8 cellular contexts compared by ENCODE assay signal in genomic region chr11:110069158-110069737, GRCh38. TPM values are rescaled to one million over a fixed set of nuclear protein-coding genes. Genes with fewer than 3 reads are reported as not detected.
DNase-seq lines count a peak whose midpoint lies in the region; ATAC-seq, FAIRE-seq and TF ChIP-seq lines count a peak whose summit lies in the region.

No MANE protein-coding gene starts in this region.

- FAIRE-seq in GM12891 (lab: Jason Lieb, UNC) = peak; percentile 82

- H3K36me3 Mint-ChIP-seq in activated T-cell treated with anti-CD3 and anti-CD28 coated beads, Interleukin-2, amount 50 U/mL, for 24 hours (ENCODE audit: low read depth) = no peaks in the 10 kb centered on the region

- in situ Hi-C loops in astrocyte of the spinal cord (cut with HindIII; ENCODE audit: low sequenced_read_pairs) = no loop called here

- H3K9me3 Mint-ChIP-seq in activated T-cell treated with anti-CD3 and anti-CD28 coated beads, Interleukin-2, amount 50 U/mL, for 24 hours = no peaks in the 10 kb centered on the region

- H3K27ac Mint-ChIP-seq in activated T-cell treated with anti-CD3 and anti-CD28 coated beads, Interleukin-2, amount 50 U/mL, for 24 hours = no peak overlapping the region

- H3K4me3 Mint-ChIP-seq in activated T-cell treated with anti-CD3 and anti-CD28 coated beads, Interleukin-2, amount 50 U/mL, for 24 hours = no peak overlapping the region

- H3K4me3 ChIP-seq in astrocyte of the spinal cord (ENCODE audit: low read depth, low read length) = no peak overlapping the region

- peaks cover 24% of the 10 kb centered on the region for H3K27me3 Mint-ChIP-seq in activated T-cell treated with anti-CD3 and anti-CD28 coated beads, Interleukin-2, amount 50 U/mL, for 24 hours

- no peak for TF ChIP-seq CTCF in astrocyte of the spinal cord (IDR thresholded peaks at IDR 0.05; ENCODE audit: low read depth, low read length)

- TF ChIP-seq POLR2A in GM12891 (IDR thresholded peaks at IDR 0.05; ENCODE audit: low read depth, low read length) = no peak

- ATAC-seq in HG03457 (IDR thresholded peaks at IDR 0.05; ENCODE audit: unreplicated experiment) = no peak
- ATAC-seq in GM18868 (IDR thresholded peaks at IDR 0.05; ENCODE audit: unreplicated experiment) = no peak

- no peaks in the 10 kb centered on the region for H3K4me1 Mint-ChIP-seq in activated T-cell treated with anti-CD3 and anti-CD28 coated beads, Interleukin-2, amount 50 U/mL, for 24 hours (ENCODE audit: low read depth)

- no peak for DNase-seq in GM12891 (ENCODE audit: insufficient read length, low spot score)
- peak; percentile 96 for DNase-seq in M059J (ENCODE audit: low read depth)
- peak; percentile 61 for DNase-seq in astrocyte of the spinal cord (ENCODE audit: low read depth, low spot score)
- DNase-seq in lung microvascular endothelial cell (ENCODE audit: low read depth in 2 of 2) = peak; percentile 99
- no peak for DNase-seq in iPS-NIHi11 (ENCODE audit: low spot score)
- DNase-seq in activated T-cell treated with anti-CD3 and anti-CD28 coated beads, Interleukin-2, amount 50 U/mL, for 24 hours = no peak

TF ChIP-seq in GM12891, 5 proteins besides CTCF, POLR2A, EP300 and RAD21:
- TF ChIP-seq POU2F2 (IDR thresholded peaks at IDR 0.05; ENCODE audit: low read depth, low read length) = no peak
- no peak for TF ChIP-seq PAX5 (IDR thresholded peaks at IDR 0.05; ENCODE audit: insufficient read depth, low read length, severe bottlenecking)
- TF ChIP-seq TAF1 (IDR thresholded peaks at IDR 0.05; ENCODE audit: low read depth, low read length) = no peak
- no peak for TF ChIP-seq SPI1 (IDR thresholded peaks at IDR 0.05; ENCODE audit: low read depth, low read length)
- TF ChIP-seq POLR2AphosphoS5 (IDR thresholded peaks at IDR 0.05; ENCODE audit: low read depth, low read length) = no peak

RNA-seq across cellular contexts. Expression of gene ZC3H12C, which starts 23.9 kb away (rescaled TPM):
- 6.0 TPM for polyA plus RNA-seq in GM12891 (2012; ENCODE audit: low read depth, missing spikeins)
- total RNA-seq in M059J (2014; rRNA removed; shearing (Covaris generic)) = 11.9 and 14.8 TPM in 2 replicates
- total RNA-seq in lung microvascular endothelial cell = 10.5 and 13.7 TPM in 2 replicates

Comparison
In these comparisons a context has a peak if more than half of its experiments do, and no peak if none do; other contexts are left out.
1. DNase-seq: peak in M059J (single experiment), astrocyte of the spinal cord (single experiment) and lung microvascular endothelial cell (2 of 2); none in GM12891 (single experiment), iPS-NIHi11 (single experiment) and activated T-cell treated with anti-CD3 and anti-CD28 coated beads, Interleukin-2, amount 50 U/mL, for 24 hours (single experiment).